ENCODE assay signal across 8 cellular contexts in genomic region chr12:48788852-48789775, GRCh38. TPM values are rescaled to one million over a fixed set of nuclear protein-coding genes. Genes with fewer than 3 reads are reported as not detected.
DNase-seq lines count a peak whose midpoint lies in the region; ATAC-seq and TF ChIP-seq lines count a peak whose summit lies in the region.

ADCY6 (minus strand) TSS chr12:48789089; CDS start chr12:48783434, 5,655 bp downstream.

- no peaks in the 10 kb centered on the region for H3K36me3 Mint-ChIP-seq in activated naive CD4-positive, alpha-beta T cell treated with anti-CD3 and anti-CD28 coated beads, Interleukin-2, amount 50 U/mL, for 24 hours
- no peaks in the 10 kb centered on the region for H3K36me3 Mint-ChIP-seq in activated T-helper 1 cell treated with anti-CD3 and anti-CD28 coated beads, Interleukin-12 subunit alpha, Interleukin-12 subunit beta, Interleukin-2, Interleukin-4 antibody, amounts not matched to agents 30 ng/mL and 10 ng/mL and 1 ng/mL, durations not matched to agents 14 hours and 24 hours and 36 hours (ENCODE audit: low read depth)
- H3K36me3 Mint-ChIP-seq in natural killer cell = no peaks in the 10 kb centered on the region

- intact Hi-C loops in activated T-helper 1 cell treated with anti-CD3 and anti-CD28 coated beads, Interleukin-12 subunit alpha, Interleukin-12 subunit beta, Interleukin-2, Interleukin-4 antibody, amounts not matched to agents 30 ng/mL and 10 ng/mL and 1 ng/mL, durations not matched to agents 14 hours and 24 hours and 36 hours (cut with micrococcal nuclease) = no loop called here
- intact Hi-C loops in natural killer cell (cut with micrococcal nuclease) = no loop called here

- peaks cover 8% of the 10 kb centered on the region for H3K4me1 Mint-ChIP-seq in activated naive CD4-positive, alpha-beta T cell treated with anti-CD3 and anti-CD28 coated beads, Interleukin-2, amount 50 U/mL, for 24 hours
- no peaks in the 10 kb centered on the region for H3K4me1 Mint-ChIP-seq in activated T-helper 1 cell treated with anti-CD3 and anti-CD28 coated beads, Interleukin-12 subunit alpha, Interleukin-12 subunit beta, Interleukin-2, Interleukin-4 antibody, amounts not matched to agents 30 ng/mL and 10 ng/mL and 1 ng/mL, durations not matched to agents 14 hours and 24 hours and 36 hours (ENCODE audit: low read depth)
- H3K4me1 Mint-ChIP-seq in natural killer cell = peaks cover 0 to 25% of the 10 kb centered on the region in 2 donors

- H3K27me3 Mint-ChIP-seq in activated naive CD4-positive, alpha-beta T cell treated with anti-CD3 and anti-CD28 coated beads, Interleukin-2, amount 50 U/mL, for 24 hours = peaks cover 39% of the 10 kb centered on the region
- H3K27me3 Mint-ChIP-seq in activated T-helper 1 cell treated with anti-CD3 and anti-CD28 coated beads, Interleukin-12 subunit alpha, Interleukin-12 subunit beta, Interleukin-2, Interleukin-4 antibody, amounts not matched to agents 30 ng/mL and 10 ng/mL and 1 ng/mL, durations not matched to agents 14 hours and 24 hours and 36 hours (ENCODE audit: insufficient read depth) = peaks cover 50% of the 10 kb centered on the region
- H3K27me3 Mint-ChIP-seq in natural killer cell (ENCODE audit: low read depth in 2 of 2) = peaks cover 26 to 43% of the 10 kb centered on the region in 2 donors

- H3K4me1 ChIP-seq in foreskin keratinocyte = no peaks in the 10 kb centered on the region

- H3K27ac Mint-ChIP-seq in activated naive CD4-positive, alpha-beta T cell treated with anti-CD3 and anti-CD28 coated beads, Interleukin-2, amount 50 U/mL, for 24 hours = no peak within 1 kb of the TSS
- H3K27ac Mint-ChIP-seq in activated T-helper 1 cell treated with anti-CD3 and anti-CD28 coated beads, Interleukin-12 subunit alpha, Interleukin-12 subunit beta, Interleukin-2, Interleukin-4 antibody, amounts not matched to agents 30 ng/mL and 10 ng/mL and 1 ng/mL, durations not matched to agents 14 hours and 24 hours and 36 hours = no peak within 1 kb of the TSS
- peak within 1 kb of the TSS in 1 of 2 donors; percentile 63 for H3K27ac Mint-ChIP-seq in natural killer cell

- H3K27ac ChIP-seq in foreskin keratinocyte = peak within 1 kb of the TSS; percentile 78

- ATAC-seq in foreskin keratinocyte (peak; percentile 58), natural killer cell (peak in 2 of 3 donors; percentile 42 to 48), GM19324 (IDR thresholded peaks at IDR 0.05; ENCODE audit: low FRiP score, unreplicated experiment) (no peak)

- H3K27me3 ChIP-seq in foreskin keratinocyte = no peaks in the 10 kb centered on the region

- TF ChIP-seq CTCF in foreskin keratinocyte (conservative IDR thresholded peaks at IDR 0.05) (no peak), natural killer cell (IDR thresholded peaks at IDR 0.05) (no peak)

- peak within 1 kb of the TSS; percentile 68 for H3K4me3 Mint-ChIP-seq in activated naive CD4-positive, alpha-beta T cell treated with anti-CD3 and anti-CD28 coated beads, Interleukin-2, amount 50 U/mL, for 24 hours
- H3K4me3 Mint-ChIP-seq in activated T-helper 1 cell treated with anti-CD3 and anti-CD28 coated beads, Interleukin-12 subunit alpha, Interleukin-12 subunit beta, Interleukin-2, Interleukin-4 antibody, amounts not matched to agents 30 ng/mL and 10 ng/mL and 1 ng/mL, durations not matched to agents 14 hours and 24 hours and 36 hours = peak within 1 kb of the TSS; percentile 58
- peak within 1 kb of the TSS; percentile 78 for H3K4me3 Mint-ChIP-seq in natural killer cell

- no peaks in the 10 kb centered on the region for H3K9me3 Mint-ChIP-seq in activated naive CD4-positive, alpha-beta T cell treated with anti-CD3 and anti-CD28 coated beads, Interleukin-2, amount 50 U/mL, for 24 hours
- no peaks in the 10 kb centered on the region for H3K9me3 Mint-ChIP-seq in activated T-helper 1 cell treated with anti-CD3 and anti-CD28 coated beads, Interleukin-12 subunit alpha, Interleukin-12 subunit beta, Interleukin-2, Interleukin-4 antibody, amounts not matched to agents 30 ng/mL and 10 ng/mL and 1 ng/mL, durations not matched to agents 14 hours and 24 hours and 36 hours
- H3K9me3 Mint-ChIP-seq in natural killer cell = no peaks in the 10 kb centered on the region

- DNase-seq in activated naive CD4-positive, alpha-beta T cell treated with anti-CD3 and anti-CD28 coated beads, Interleukin-2, amount 50 U/mL, for 16 hours = no peak
- DNase-seq in LoVo (ENCODE audit: low spot score) (peak; percentile 81), foreskin keratinocyte (no peak), natural killer cell (no peak)
- no peak for DNase-seq in activated T-helper 1 cell treated with anti-CD3 and anti-CD28 coated beads, Interleukin-12 subunit alpha, Interleukin-12 subunit beta, Interleukin-2, Interleukin-4 antibody, amounts not matched to agents 30 ng/mL and 10 ng/mL and 1 ng/mL, durations not matched to agents 14 hours and 24 hours and 36 hours (ENCODE audit: low spot score)
- no peak for DNase-seq in stimulated activated CD4-positive, alpha-beta T cell treated with anti-CD3 and anti-CD28 coated beads, Interleukin-4, amount 100 ng/mL, for 1 hour

RNA-seq across cellular contexts. Expression of gene ADCY6, which starts in this region (rescaled TPM):
- 0.32 and 0.78 TPM in 2 replicates for total RNA-seq in activated T-helper 1 cell treated with anti-CD3 and anti-CD28 coated beads, Interleukin-12 subunit alpha, Interleukin-12 subunit beta, Interleukin-2, Interleukin-4 antibody, amounts not matched to agents 30 ng/mL and 10 ng/mL and 1 ng/mL, durations not matched to agents 14 hours and 24 hours and 36 hours
- total RNA-seq in foreskin keratinocyte (10.3 and 12.5 TPM in 2 replicates), natural killer cell (1 to 10 TPM in 1 of 3 donors, under 1 TPM in 2; 0.20 to 1.1 (median 0.31) TPM)
- polyA plus RNA-seq in foreskin keratinocyte = 6.4 TPM in 2 replicates
